1 cellular context compared by ENCODE assay signal in the genomic region with DNA sequence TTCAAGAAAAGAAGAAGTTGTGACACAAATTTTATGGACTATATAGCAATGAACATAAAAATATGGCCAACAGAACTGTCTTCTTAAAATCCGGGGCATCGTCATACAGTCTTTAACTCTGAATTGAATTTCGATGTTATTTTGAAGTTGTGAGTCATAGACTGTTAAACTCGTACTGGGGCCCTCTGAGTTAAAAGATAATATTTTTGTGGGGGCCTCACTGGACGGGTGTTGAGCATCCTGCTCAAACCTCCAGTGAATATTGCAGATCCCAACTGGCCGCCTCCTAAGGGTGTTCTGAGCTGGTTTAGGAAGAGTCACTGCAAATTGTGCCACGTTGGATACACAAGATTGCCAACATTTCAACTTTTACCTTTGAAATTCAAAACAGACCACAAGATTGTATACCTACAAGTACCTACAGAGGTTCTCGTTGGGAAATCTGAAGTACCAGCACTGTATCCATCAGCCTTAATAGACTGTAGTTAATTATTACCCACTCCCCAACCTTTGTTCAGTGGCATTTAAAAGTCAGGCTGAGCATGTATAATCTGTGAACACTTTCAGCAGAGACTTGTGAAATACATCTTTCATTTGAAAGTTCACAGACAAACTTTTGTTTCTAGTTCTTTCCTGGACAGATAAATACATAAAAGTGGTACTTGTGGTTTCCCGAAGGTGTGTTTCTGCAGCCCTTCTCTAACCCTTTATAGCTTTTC.
TF ChIP-seq lines count a peak whose summit lies in the region.

No MANE protein-coding gene starts in this region.

TF ChIP-seq in HepG2, 621 proteins besides CTCF, POLR2A, EP300 and RAD21 (continued from another document and continues in another):
- TF ChIP-seq, protein P1, sequence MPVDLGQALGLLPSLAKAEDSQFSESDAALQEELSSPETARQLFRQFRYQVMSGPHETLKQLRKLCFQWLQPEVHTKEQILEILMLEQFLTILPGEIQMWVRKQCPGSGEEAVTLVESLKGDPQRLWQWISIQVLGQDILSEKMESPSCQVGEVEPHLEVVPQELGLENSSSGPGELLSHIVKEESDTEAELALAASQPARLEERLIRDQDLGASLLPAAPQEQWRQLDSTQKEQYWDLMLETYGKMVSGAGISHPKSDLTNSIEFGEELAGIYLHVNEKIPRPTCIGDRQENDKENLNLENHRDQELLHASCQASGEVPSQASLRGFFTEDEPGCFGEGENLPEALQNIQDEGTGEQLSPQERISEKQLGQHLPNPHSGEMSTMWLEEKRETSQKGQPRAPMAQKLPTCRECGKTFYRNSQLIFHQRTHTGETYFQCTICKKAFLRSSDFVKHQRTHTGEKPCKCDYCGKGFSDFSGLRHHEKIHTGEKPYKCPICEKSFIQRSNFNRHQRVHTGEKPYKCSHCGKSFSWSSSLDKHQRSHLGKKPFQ (CRISPR knock-in tag; IDR thresholded peaks at IDR 0.05; ENCODE audit: insufficient replicate concordance), result no peak
- TF ChIP-seq ZNF614 (CRISPR knock-in tag; IDR thresholded peaks at IDR 0.05; ENCODE audit: borderline replicate concordance), result 0 out of 2 replicates have a peak, but pooled peaks have one; percentile 43
- no peak for TF ChIP-seq FOXM1 (CRISPR knock-in tag; IDR thresholded peaks at IDR 0.05)
- TF ChIP-seq, protein P2, sequence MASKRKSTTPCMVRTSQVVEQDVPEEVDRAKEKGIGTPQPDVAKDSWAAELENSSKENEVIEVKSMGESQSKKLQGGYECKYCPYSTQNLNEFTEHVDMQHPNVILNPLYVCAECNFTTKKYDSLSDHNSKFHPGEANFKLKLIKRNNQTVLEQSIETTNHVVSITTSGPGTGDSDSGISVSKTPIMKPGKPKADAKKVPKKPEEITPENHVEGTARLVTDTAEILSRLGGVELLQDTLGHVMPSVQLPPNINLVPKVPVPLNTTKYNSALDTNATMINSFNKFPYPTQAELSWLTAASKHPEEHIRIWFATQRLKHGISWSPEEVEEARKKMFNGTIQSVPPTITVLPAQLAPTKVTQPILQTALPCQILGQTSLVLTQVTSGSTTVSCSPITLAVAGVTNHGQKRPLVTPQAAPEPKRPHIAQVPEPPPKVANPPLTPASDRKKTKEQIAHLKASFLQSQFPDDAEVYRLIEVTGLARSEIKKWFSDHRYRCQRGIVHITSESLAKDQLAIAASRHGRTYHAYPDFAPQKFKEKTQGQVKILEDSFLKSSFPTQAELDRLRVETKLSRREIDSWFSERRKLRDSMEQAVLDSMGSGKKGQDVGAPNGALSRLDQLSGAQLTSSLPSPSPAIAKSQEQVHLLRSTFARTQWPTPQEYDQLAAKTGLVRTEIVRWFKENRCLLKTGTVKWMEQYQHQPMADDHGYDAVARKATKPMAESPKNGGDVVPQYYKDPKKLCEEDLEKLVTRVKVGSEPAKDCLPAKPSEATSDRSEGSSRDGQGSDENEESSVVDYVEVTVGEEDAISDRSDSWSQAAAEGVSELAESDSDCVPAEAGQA (IDR thresholded peaks at IDR 0.05; ENCODE audit: low read depth), result no peak
- TF ChIP-seq, protein P2 (CRISPR knock-in tag; IDR thresholded peaks at IDR 0.05; ENCODE audit: borderline replicate concordance), result no peak
- TF ChIP-seq TFDP1 (CRISPR knock-in tag; IDR thresholded peaks at IDR 0.05; ENCODE audit: borderline replicate concordance), result no peak
- peak; percentile 73 for TF ChIP-seq HNF4A (CRISPR knock-in tag; IDR thresholded peaks at IDR 0.05)
- TF ChIP-seq TSC22D2 (CRISPR knock-in tag; IDR thresholded peaks at IDR 0.05; ENCODE audit: borderline replicate concordance), result no peak
- no peak for TF ChIP-seq ZFAT (CRISPR knock-in tag; conservative IDR thresholded peaks at IDR 0.05)
- TF ChIP-seq ZNF496 (CRISPR knock-in tag; IDR thresholded peaks at IDR 0.05; ENCODE audit: insufficient replicate concordance), result no peak
- TF ChIP-seq ZNF747 (CRISPR knock-in tag; IDR thresholded peaks at IDR 0.05; ENCODE audit: borderline replicate concordance), result 0 out of 2 replicates have a peak, but pooled peaks have one; percentile 25
- TF ChIP-seq, protein P3, sequence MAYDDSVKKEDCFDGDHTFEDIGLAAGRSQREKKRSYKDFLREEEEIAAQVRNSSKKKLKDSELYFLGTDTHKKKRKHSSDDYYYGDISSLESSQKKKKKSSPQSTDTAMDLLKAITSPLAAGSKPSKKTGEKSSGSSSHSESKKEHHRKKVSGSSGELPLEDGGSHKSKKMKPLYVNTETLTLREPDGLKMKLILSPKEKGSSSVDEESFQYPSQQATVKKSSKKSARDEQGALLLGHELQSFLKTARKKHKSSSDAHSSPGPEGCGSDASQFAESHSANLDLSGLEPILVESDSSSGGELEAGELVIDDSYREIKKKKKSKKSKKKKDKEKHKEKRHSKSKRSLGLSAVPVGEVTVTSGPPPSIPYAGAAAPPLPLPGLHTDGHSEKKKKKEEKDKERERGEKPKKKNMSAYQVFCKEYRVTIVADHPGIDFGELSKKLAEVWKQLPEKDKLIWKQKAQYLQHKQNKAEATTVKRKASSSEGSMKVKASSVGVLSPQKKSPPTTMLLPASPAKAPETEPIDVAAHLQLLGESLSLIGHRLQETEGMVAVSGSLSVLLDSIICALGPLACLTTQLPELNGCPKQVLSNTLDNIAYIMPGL (CRISPR knock-in tag; IDR thresholded peaks at IDR 0.05; ENCODE audit: borderline replicate concordance in 1 of 2, low read depth in 1 of 2), result no peak
- no peak for TF ChIP-seq NFIB (CRISPR knock-in tag; IDR thresholded peaks at IDR 0.05; ENCODE audit: borderline replicate concordance)
- TF ChIP-seq, protein P4, sequence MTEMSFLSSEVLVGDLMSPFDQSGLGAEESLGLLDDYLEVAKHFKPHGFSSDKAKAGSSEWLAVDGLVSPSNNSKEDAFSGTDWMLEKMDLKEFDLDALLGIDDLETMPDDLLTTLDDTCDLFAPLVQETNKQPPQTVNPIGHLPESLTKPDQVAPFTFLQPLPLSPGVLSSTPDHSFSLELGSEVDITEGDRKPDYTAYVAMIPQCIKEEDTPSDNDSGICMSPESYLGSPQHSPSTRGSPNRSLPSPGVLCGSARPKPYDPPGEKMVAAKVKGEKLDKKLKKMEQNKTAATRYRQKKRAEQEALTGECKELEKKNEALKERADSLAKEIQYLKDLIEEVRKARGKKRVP (CRISPR knock-in tag; IDR thresholded peaks at IDR 0.05), result no peak; a peak in 1 of 4 replicates
- no peak for TF ChIP-seq KIAA2018 (CRISPR knock-in tag; IDR thresholded peaks at IDR 0.05; ENCODE audit: borderline replicate concordance)
- 0 out of 2 replicates have a peak, but pooled peaks have one; percentile 17 for TF ChIP-seq YEATS4 (CRISPR knock-in tag; IDR thresholded peaks at IDR 0.05; ENCODE audit: borderline replicate concordance)
- TF ChIP-seq PPARG (CRISPR knock-in tag; conservative IDR thresholded peaks at IDR 0.05), result peak; percentile 61; the same call in 1 of the 2 replicates
- peak; percentile 65 for TF ChIP-seq SAP130 (CRISPR knock-in tag; IDR thresholded peaks at IDR 0.05; ENCODE audit: low read depth)
- peak; percentile 65; the same call in 1 of the 2 replicates for TF ChIP-seq FOXJ3 (CRISPR knock-in tag; IDR thresholded peaks at IDR 0.05; ENCODE audit: borderline replicate concordance)
- no peak for TF ChIP-seq HNRNPL (IDR thresholded peaks at IDR 0.05; ENCODE audit: low read depth, low read length)
- 0 out of 2 replicates have a peak, but pooled peaks have one; percentile 30 for TF ChIP-seq ZBTB8A (CRISPR knock-in tag; IDR thresholded peaks at IDR 0.05; ENCODE audit: borderline replicate concordance, low read depth)
- peak; percentile 89 for TF ChIP-seq GATAD2A (CRISPR knock-in tag; IDR thresholded peaks at IDR 0.05)
- 0 out of 2 replicates have a peak, but pooled peaks have one; percentile 64 for TF ChIP-seq ZSCAN30 (CRISPR knock-in tag; IDR thresholded peaks at IDR 0.05)
- TF ChIP-seq, protein P5, sequence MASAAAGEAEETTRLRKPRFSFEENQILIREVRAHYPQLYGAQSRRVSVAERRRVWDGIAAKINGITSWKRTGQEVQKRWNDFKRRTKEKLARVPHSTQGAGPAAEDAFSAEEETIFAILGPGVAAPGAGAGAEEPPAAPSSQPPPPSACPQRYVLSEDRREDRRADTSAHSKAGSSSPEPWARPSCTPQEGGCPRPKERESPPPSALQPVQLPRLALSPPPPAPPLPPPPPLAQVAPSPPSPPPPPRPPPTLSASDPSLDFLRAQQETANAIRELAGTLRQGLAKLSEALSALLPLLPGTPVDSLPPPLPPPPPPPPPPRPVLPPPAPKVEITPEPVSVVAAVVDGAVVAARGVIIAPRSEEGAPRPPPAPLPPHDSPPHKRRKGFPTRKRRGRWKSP (CRISPR knock-in tag; IDR thresholded peaks at IDR 0.05), result peak; percentile 57; the same call in 1 of the 2 replicates
